ENCODE assay signal across 23 cellular contexts in genomic region chr3:126685493-126685892, GRCh38.
"Had no signal": no experiment of that assay in that cellular context is flagged by ENCODE, and none has a peak within 500 bp of the region (broad histone marks: within the 10 kb centered on the region; RNA-seq: fewer than 3 reads in every experiment).

No MANE protein-coding gene starts in this region.

- DNase-seq: activated CD4-positive, alpha-beta T cell treated with anti-CD3 and anti-CD28 coated beads for 1 hour; activated CD4-positive, alpha-beta T cell treated with anti-CD3 and anti-CD28 coated beads, Interleukin-2, amount 50 U/mL, for 48 hours; activated gamma-delta T cell treated with Interleukin-2 at 50 U/mL for 16 hours; activated naive CD8-positive, alpha-beta T cell treated with anti-CD3 and anti-CD28 coated beads for 36 hours; amygdala; cerebellar nuclear complex; cortex of kidney; erythroblast; heart left ventricle; immature natural killer cell; kidney glomerular epithelial cell; left ventricle myocardium inferior; mammary epithelial cell; midbrain; right lobe of liver; spleen; stimulated activated CD4-positive, alpha-beta T cell treated with anti-CD3 and anti-CD28 coated beads, Interleukin-4, amount 100 ng/mL, for 4 hours; T-helper 17 cell had no signal

- H3K9me3 ChIP-seq: gastroesophageal sphincter, heart left ventricle, left ventricle myocardium inferior, right lobe of liver, spleen had no signal

- H3K4me3 Mint-ChIP-seq: activated naive CD8-positive, alpha-beta T cell treated with anti-CD3 and anti-CD28 coated beads for 36 hours; activated T-helper 1 cell treated with anti-CD3 and anti-CD28 coated beads, Interleukin-12 subunit alpha, Interleukin-12 subunit beta, Interleukin-2, Interleukin-4 antibody, amounts not matched to agents 30 ng/mL and 10 ng/mL and 1 ng/mL, durations not matched to agents 14 hours and 24 hours and 36 hours; immature natural killer cell; neural crest cell; stimulated activated memory B cell treated with anti-CD40 and anti-IgM and Interleukin-4, amounts not matched to agents 10 μg/mL and 1 μg/mL and 100 μg/mL, for 72 hours; T-helper 17 cell had no signal

- H3K27me3 Mint-ChIP-seq: activated naive CD8-positive, alpha-beta T cell treated with anti-CD3 and anti-CD28 coated beads for 36 hours; stimulated activated memory B cell treated with anti-CD40 and anti-IgM and Interleukin-4, amounts not matched to agents 10 μg/mL and 1 μg/mL and 100 μg/mL, for 72 hours had no signal

- H3K4me1 Mint-ChIP-seq: activated naive CD8-positive, alpha-beta T cell treated with anti-CD3 and anti-CD28 coated beads for 36 hours; immature natural killer cell had no signal

- H3K4me1 ChIP-seq: gastroesophageal sphincter, right lobe of liver had no signal

- H3K27ac Mint-ChIP-seq: activated naive CD8-positive, alpha-beta T cell treated with anti-CD3 and anti-CD28 coated beads for 36 hours; activated T-helper 1 cell treated with anti-CD3 and anti-CD28 coated beads, Interleukin-12 subunit alpha, Interleukin-12 subunit beta, Interleukin-2, Interleukin-4 antibody, amounts not matched to agents 30 ng/mL and 10 ng/mL and 1 ng/mL, durations not matched to agents 14 hours and 24 hours and 36 hours; immature natural killer cell; stimulated activated memory B cell treated with anti-CD40 and anti-IgM and Interleukin-4, amounts not matched to agents 10 μg/mL and 1 μg/mL and 100 μg/mL, for 72 hours; T-helper 17 cell had no signal

- H3K27ac ChIP-seq: gastroesophageal sphincter, heart left ventricle, left ventricle myocardium inferior, right lobe of liver, spleen, VCaP had no signal

- ATAC-seq: gastroesophageal sphincter; heart left ventricle; right lobe of liver; stimulated activated memory B cell treated with anti-CD40 and anti-IgM and Interleukin-4, amounts not matched to agents 10 μg/mL and 1 μg/mL and 100 μg/mL, for 72 hours; T-helper 17 cell had no signal

- H3K36me3 Mint-ChIP-seq: activated naive CD8-positive, alpha-beta T cell treated with anti-CD3 and anti-CD28 coated beads for 36 hours; immature natural killer cell; stimulated activated memory B cell treated with anti-CD40 and anti-IgM and Interleukin-4, amounts not matched to agents 10 μg/mL and 1 μg/mL and 100 μg/mL, for 72 hours had no signal

- H3K4me3 ChIP-seq: gastroesophageal sphincter, heart left ventricle, left ventricle myocardium inferior, right lobe of liver, spleen had no signal

- H3K9me3 Mint-ChIP-seq: activated naive CD8-positive, alpha-beta T cell treated with anti-CD3 and anti-CD28 coated beads for 36 hours; activated T-helper 1 cell treated with anti-CD3 and anti-CD28 coated beads, Interleukin-12 subunit alpha, Interleukin-12 subunit beta, Interleukin-2, Interleukin-4 antibody, amounts not matched to agents 30 ng/mL and 10 ng/mL and 1 ng/mL, durations not matched to agents 14 hours and 24 hours and 36 hours; immature natural killer cell; stimulated activated memory B cell treated with anti-CD40 and anti-IgM and Interleukin-4, amounts not matched to agents 10 μg/mL and 1 μg/mL and 100 μg/mL, for 72 hours had no signal

- H3K36me3 ChIP-seq: gastroesophageal sphincter, heart left ventricle, left ventricle myocardium inferior, right lobe of liver, spleen had no signal

- H3K27me3 ChIP-seq: heart left ventricle, right lobe of liver had no signal
